Comparison of ENCODE assay signal across 8 cellular contexts in genomic region chr22:36156515-36157419, GRCh38. TPM values are rescaled to one million over a fixed set of nuclear protein-coding genes. Genes with fewer than 3 reads are reported as not detected.
DNase-seq lines count a peak whose midpoint lies in the region; ATAC-seq and TF ChIP-seq lines count a peak whose summit lies in the region.

No MANE protein-coding gene starts in this region.

- peak overlapping the region; percentile 98 for H3K4me3 Mint-ChIP-seq in activated T-helper 17 cell treated with anti-CD3 and anti-CD28 coated beads, Interleukin-2, amount 50 U/mL, for 72 hours
- H3K4me3 Mint-ChIP-seq in naive thymus-derived CD8-positive, alpha-beta T cell: peak overlapping the region; percentile 89 to 98 (median 94)
- H3K4me3 Mint-ChIP-seq in stimulated activated memory B cell treated with anti-CD40 and anti-IgM and Interleukin-4, amounts not matched to agents 10 μg/mL and 1 μg/mL and 100 μg/mL, for 72 hours: peak overlapping the region; percentile 88

- H3K9me3 Mint-ChIP-seq in activated T-helper 17 cell treated with anti-CD3 and anti-CD28 coated beads, Interleukin-2, amount 50 U/mL, for 72 hours: no peaks in the 10 kb centered on the region
- H3K9me3 Mint-ChIP-seq in naive thymus-derived CD8-positive, alpha-beta T cell: peaks cover 0 to 6% (median 0%) of the 10 kb centered on the region in 9 donors
- H3K9me3 Mint-ChIP-seq in stimulated activated memory B cell treated with anti-CD40 and anti-IgM and Interleukin-4, amounts not matched to agents 10 μg/mL and 1 μg/mL and 100 μg/mL, for 72 hours: peaks cover 3% of the 10 kb centered on the region

- H3K27ac ChIP-seq in OCI-LY7 (ENCODE audit: low read depth, low read length, poor library complexity, severe bottlenecking) (no peak overlapping the region), fibroblast of lung (ENCODE audit: insufficient read depth, low read length) (peak overlapping the region; percentile 93)

- peaks cover 77% of the 10 kb centered on the region for H3K4me1 Mint-ChIP-seq in activated T-helper 17 cell treated with anti-CD3 and anti-CD28 coated beads, Interleukin-2, amount 50 U/mL, for 72 hours
- H3K4me1 Mint-ChIP-seq in naive thymus-derived CD8-positive, alpha-beta T cell: peaks cover 63 to 96% (median 91%) of the 10 kb centered on the region in 4 donors
- peaks cover 79% of the 10 kb centered on the region for H3K4me1 Mint-ChIP-seq in stimulated activated memory B cell treated with anti-CD40 and anti-IgM and Interleukin-4, amounts not matched to agents 10 μg/mL and 1 μg/mL and 100 μg/mL, for 72 hours

- intact Hi-C loops in OCI-LY7 (cut with micrococcal nuclease; ENCODE audit: unreplicated experiment): no loop called here

- peak overlapping the region; percentile 99 for H3K27ac Mint-ChIP-seq in activated T-helper 17 cell treated with anti-CD3 and anti-CD28 coated beads, Interleukin-2, amount 50 U/mL, for 72 hours
- H3K27ac Mint-ChIP-seq in naive thymus-derived CD8-positive, alpha-beta T cell: peak overlapping the region; percentile 96 to 99 (median 98)
- H3K27ac Mint-ChIP-seq in stimulated activated memory B cell treated with anti-CD40 and anti-IgM and Interleukin-4, amounts not matched to agents 10 μg/mL and 1 μg/mL and 100 μg/mL, for 72 hours: peak overlapping the region; percentile 99

- CTCF ChIA-PET in OCI-LY7 (lab: Charles Lee; ENCODE audit: unreplicated experiment) (no interaction called here), HEK293T (lab: Yijun Ruan, JAX) (interaction anchor here (1.0 kb wide), 1 partner anchor 22 kb away, joined by 3 read pairs; no protein-coding TSS in a partner anchor)

- TF ChIP-seq CTCF in OCI-LY7 (conservative IDR thresholded peaks at IDR 0.05; ENCODE audit: low read length) (no peak), fibroblast of lung (conservative IDR thresholded peaks at IDR 0.05 in 1 of 2, IDR thresholded peaks at IDR 0.05 in 1 of 2; ENCODE audit: low read depth in 1 of 2, low read length in 2 of 2) (no peak)

- H3K4me2 ChIP-seq in OCI-LY7 (ENCODE audit: low read length) (peak overlapping the region; percentile 66), fibroblast of lung (ENCODE audit: extremely low read depth, insufficient read depth, low read length) (peak overlapping the region; percentile 100)

- H3K9me2 ChIP-seq in OCI-LY7 (ENCODE audit: insufficient read depth, low read length): no peaks in the 10 kb centered on the region

- H3K9ac ChIP-seq in fibroblast of lung (ENCODE audit: insufficient read depth, low read length): peak overlapping the region; percentile 67

- no peaks in the 10 kb centered on the region for H3K27me3 Mint-ChIP-seq in activated T-helper 17 cell treated with anti-CD3 and anti-CD28 coated beads, Interleukin-2, amount 50 U/mL, for 72 hours
- no peaks in the 10 kb centered on the region for H3K27me3 Mint-ChIP-seq in naive thymus-derived CD8-positive, alpha-beta T cell
- H3K27me3 Mint-ChIP-seq in stimulated activated memory B cell treated with anti-CD40 and anti-IgM and Interleukin-4, amounts not matched to agents 10 μg/mL and 1 μg/mL and 100 μg/mL, for 72 hours: no peaks in the 10 kb centered on the region

- H3K27me3 ChIP-seq in fibroblast of lung (ENCODE audit: control insufficient read depth, insufficient read depth, low read length): no peaks in the 10 kb centered on the region

- no peaks in the 10 kb centered on the region for H3K36me3 ChIP-seq in OCI-LY7 (ENCODE audit: insufficient read depth, low read length)
- H3K36me3 ChIP-seq in fibroblast of lung (ENCODE audit: control insufficient read depth, insufficient read depth, low read length): no peaks in the 10 kb centered on the region

- H2AFZ ChIP-seq in OCI-LY7 (ENCODE audit: low read length): peak overlapping the region; percentile 73
- H2AFZ ChIP-seq in fibroblast of lung (ENCODE audit: low read length): peak overlapping the region; percentile 81

- H3K36me3 Mint-ChIP-seq in activated T-helper 17 cell treated with anti-CD3 and anti-CD28 coated beads, Interleukin-2, amount 50 U/mL, for 72 hours (ENCODE audit: low read depth): peaks cover 58% of the 10 kb centered on the region
- H3K36me3 Mint-ChIP-seq in naive thymus-derived CD8-positive, alpha-beta T cell: peaks cover 13 to 39% (median 32%) of the 10 kb centered on the region in 3 donors
- H3K36me3 Mint-ChIP-seq in stimulated activated memory B cell treated with anti-CD40 and anti-IgM and Interleukin-4, amounts not matched to agents 10 μg/mL and 1 μg/mL and 100 μg/mL, for 72 hours: peaks cover 19% of the 10 kb centered on the region

- no TSS peak for BruUV-seq in OCI-LY7 (replicated peaks; lab: Mats Ljungman, UMichigan)

- POLR2A ChIA-PET in OCI-LY7 (lab: Charles Lee) (interaction anchor here (1.0 kb wide), 1 partner anchor 16 kb away, joined by 3 read pairs; no protein-coding TSS in a partner anchor), HEK293T (lab: Yijun Ruan, JAX) (no interaction called here)
- POLR2A ChIA-PET in naive thymus-derived CD8-positive, alpha-beta T cell (lab: Charles Lee): interaction anchor here (0.5 to 1.3 kb wide), 3 partner anchors 8 to 13 kb away, joined by 3 to 5 read pairs (median 3); no protein-coding TSS in a partner anchor

- H3K9me3 ChIP-seq in OCI-LY7 (ENCODE audit: low read length): peaks cover 7% of the 10 kb centered on the region; the same call in 1 of the 2 replicates
- no peaks in the 10 kb centered on the region for H3K9me3 ChIP-seq in fibroblast of lung (ENCODE audit: control insufficient read depth, insufficient read depth, low read depth, low read length)

- peak overlapping the region; percentile 53 for H3K4me3 ChIP-seq in OCI-LY7 (ENCODE audit: low read depth, low read length, poor library complexity, severe bottlenecking)
- H3K4me3 ChIP-seq in fibroblast of lung (replicated peaks in 1 of 4; ENCODE audit: control extremely low read depth in 1 of 4, insufficient read depth in 1 of 4, low read depth in 3 of 4, low read length in 4 of 4): peak overlapping the region; percentile 48 to 64 (median 54)

- DNase-seq in EL (peak; percentile 87), OCI-LY7 (ENCODE audit: low spot score) (peak; percentile 41), fibroblast of lung (ENCODE audit: low read depth in 2 of 2) (peak; percentile 75 to 85), NCI-H524 (lab: John Stamatoyannopoulos, UW) (no peak), HEK293T (ENCODE audit: extremely low spot score) (no peak)
- peak; percentile 53 to 77 (median 66) for DNase-seq in naive thymus-derived CD8-positive, alpha-beta T cell

- H3K79me2 ChIP-seq in OCI-LY7 (ENCODE audit: insufficient read depth, low read depth, low read length) (no peaks in the 10 kb centered on the region), fibroblast of lung (ENCODE audit: control insufficient read depth, insufficient read depth, low read length) (peaks cover 3% of the 10 kb centered on the region)

- H4K20me1 ChIP-seq in OCI-LY7 (ENCODE audit: insufficient read depth, low read length) (no peaks in the 10 kb centered on the region), fibroblast of lung (ENCODE audit: control insufficient read depth, extremely low read depth, insufficient read depth, low read length) (no peaks in the 10 kb centered on the region)

- ATAC-seq in activated T-helper 17 cell treated with anti-CD3 and anti-CD28 coated beads, Interleukin-2, amount 50 U/mL, for 72 hours (replicated peaks): peak; percentile 78
- peak; percentile 26 to 65 for ATAC-seq in naive thymus-derived CD8-positive, alpha-beta T cell
- peak; percentile 61 for ATAC-seq in stimulated activated memory B cell treated with anti-CD40 and anti-IgM and Interleukin-4, amounts not matched to agents 10 μg/mL and 1 μg/mL and 100 μg/mL, for 72 hours

- peaks cover 50% of the 10 kb centered on the region for H3K4me1 ChIP-seq in OCI-LY7 (ENCODE audit: insufficient read depth, low read length, poor library complexity, severe bottlenecking)
- H3K4me1 ChIP-seq in fibroblast of lung (ENCODE audit: control insufficient read depth, extremely low read depth, insufficient read depth, low read length): peaks cover 16% of the 10 kb centered on the region

TF ChIP-seq in HEK293T, 16 proteins besides CTCF, POLR2A, EP300 and RAD21:
- TF ChIP-seq FOXM1 (IDR thresholded peaks at IDR 0.05; ENCODE audit: borderline replicate concordance) (no peak), HDGF (IDR thresholded peaks at IDR 0.05; ENCODE audit: borderline replicate concordance) (no peak)

RNA-seq across cellular contexts. Expression of gene APOL3, which starts 3.8 kb away (rescaled TPM):
- 9.9 and 10.7 TPM in 2 replicates for total RNA-seq in OCI-LY7 (2014; rRNA removed; shearing (Covaris generic))
- total RNA-seq in OCI-LY7 (2022) (14.4 and 19.6 TPM in 2 replicates), fibroblast of lung (32.4 and 42.3 TPM in 2 replicates)
- total RNA-seq in activated T-helper 17 cell treated with anti-CD3 and anti-CD28 coated beads, Interleukin-2, amount 50 U/mL, for 72 hours: 100 to 1,000 TPM in 1 of 2 donors, 10 to 100 TPM in 1; 99.3 to 118 TPM
- polyA plus RNA-seq in fibroblast of lung: 15.6 and 22.5 TPM in 2 replicates
- 22.1 and 29.8 TPM in 2 replicates for polyA plus RNA-seq in fibroblast of lung (2012)
- 32.4 and 37.5 TPM in 2 replicates for polyA minus RNA-seq in fibroblast of lung (ENCODE audit: low replicate concordance)
- total RNA-seq in naive thymus-derived CD8-positive, alpha-beta T cell: 100 to 1,000 TPM; 215 to 231 TPM
- 10 to 100 TPM; 44.6 to 89.5 (median 72.0) TPM for polyA plus RNA-seq in naive thymus-derived CD8-positive, alpha-beta T cell

RNA-seq across cellular contexts. Expression of gene APOL4, which starts 44.8 kb away (rescaled TPM):
- not detected in 2 replicates for total RNA-seq in OCI-LY7 (2014; rRNA removed; shearing (Covaris generic))
- total RNA-seq in OCI-LY7 (2022) (not detected in 2 replicates), fibroblast of lung (2.0 and 2.1 TPM in 2 replicates)
- 1 to 10 TPM in 1 of 2 donors, under 1 TPM in 1; 0.56 to 1.2 TPM for total RNA-seq in activated T-helper 17 cell treated with anti-CD3 and anti-CD28 coated beads, Interleukin-2, amount 50 U/mL, for 72 hours
- polyA plus RNA-seq in fibroblast of lung: 0.31 and 0.69 TPM in 2 replicates
- polyA plus RNA-seq in fibroblast of lung (2012): 0.49 and 0.75 TPM in 2 replicates
- polyA minus RNA-seq in fibroblast of lung (ENCODE audit: low replicate concordance): 0.19 TPM in 1 of 2 replicates, not detected in the other
- total RNA-seq in naive thymus-derived CD8-positive, alpha-beta T cell: not detected
- polyA plus RNA-seq in naive thymus-derived CD8-positive, alpha-beta T cell: not detected

Comparison
In these comparisons a context has a peak if more than half of its experiments do, and no peak if none do; other contexts are left out.
1. DNase-seq: peak in EL (single experiment), OCI-LY7 (single experiment), fibroblast of lung (2 of 2) and naive thymus-derived CD8-positive, alpha-beta T cell (10 of 10); none in NCI-H524 (0 of 2) and HEK293T (single experiment).
2. Peak in every context shown above with its lines, with median percentiles within 50 percentile points of each other: ATAC-seq, H3K27ac Mint-ChIP-seq and H3K4me3 Mint-ChIP-seq.